In the genomic region with DNA sequence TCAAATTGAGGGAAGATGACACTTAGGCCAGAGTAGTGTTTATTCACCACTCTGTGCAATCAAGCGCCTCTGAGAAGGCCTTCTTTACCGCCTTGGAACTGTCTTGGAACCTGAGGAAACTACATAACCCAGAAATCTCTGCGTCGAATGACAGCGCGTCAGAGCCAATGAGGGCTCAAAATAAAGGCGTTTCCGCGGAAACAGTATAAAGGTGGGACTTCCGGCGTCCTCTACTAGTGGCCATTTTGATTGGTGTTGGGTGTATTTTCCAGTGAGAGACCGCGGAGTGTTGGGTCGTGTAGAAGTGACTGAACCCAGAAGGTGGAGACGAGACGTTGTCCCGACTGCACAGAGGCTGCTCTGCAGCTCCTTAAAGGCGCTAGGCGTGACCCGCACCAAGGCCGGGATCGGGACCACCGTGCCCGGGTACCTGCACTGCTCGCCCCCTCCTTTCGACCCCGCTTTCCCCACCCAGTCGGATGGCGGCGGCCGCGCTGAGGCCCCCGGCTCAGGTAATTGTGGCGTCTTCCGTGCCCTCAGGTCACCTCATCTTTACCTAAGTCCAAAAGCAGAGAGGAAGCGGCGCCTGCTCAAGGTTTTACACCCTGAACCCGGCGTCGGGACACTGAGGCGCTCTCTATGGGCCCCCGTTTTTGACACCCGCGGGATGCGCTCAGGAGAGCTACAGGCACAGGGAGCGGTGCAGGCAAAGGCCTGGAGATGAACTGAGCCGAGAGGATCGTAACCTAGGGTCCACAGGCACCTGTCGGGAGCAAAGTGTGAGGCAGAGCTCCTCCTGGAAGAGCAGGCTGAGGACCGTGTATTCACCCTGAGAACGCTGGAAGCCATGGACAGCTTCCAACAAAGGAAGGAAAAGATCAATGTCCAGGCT, we compare ENCODE assay signal across 1 cellular context.
TF ChIP-seq lines count a peak whose summit lies in the region.

A gene (plus strand): TSS at position 236 of the 892 bp plus-strand sequence. CDS start 244 bp downstream, at position 480.

TF ChIP-seq in HepG2, 621 proteins besides CTCF, POLR2A, EP300 and RAD21 (continued from another document):
- TF ChIP-seq RFX1 (IDR thresholded peaks at IDR 0.05) (peak; percentile 9; the same call in 1 of the 2 replicates), ZNF781 (CRISPR knock-in tag; IDR thresholded peaks at IDR 0.05; ENCODE audit: borderline replicate concordance, not compliant biosample characterization) (peak; percentile 67), CHD4 (IDR thresholded peaks at IDR 0.05; ENCODE audit: borderline replicate concordance, low read length) (no peak), ZNF607 (CRISPR knock-in tag; IDR thresholded peaks at IDR 0.05; ENCODE audit: borderline replicate concordance) (peak; percentile 71; the same call in 1 of the 2 replicates), FOXJ3 (CRISPR knock-in tag; IDR thresholded peaks at IDR 0.05; ENCODE audit: borderline replicate concordance) (0 out of 2 replicates have a peak, but pooled peaks have one; percentile 53), POLR2G (IDR thresholded peaks at IDR 0.05; ENCODE audit: low read depth, low read length) (peak; percentile 83), STAT5B (CRISPR knock-in tag; IDR thresholded peaks at IDR 0.05) (no peak), KDM2A (CRISPR knock-in tag; IDR thresholded peaks at IDR 0.05; ENCODE audit: borderline replicate concordance, low read depth) (peak; percentile 93; the same call in 1 of the 2 replicates), ZNF709 (CRISPR knock-in tag; IDR thresholded peaks at IDR 0.05) (0 out of 2 replicates have a peak, but pooled peaks have one; percentile 59), AGO2 (optimal IDR thresholded peaks at IDR 0.05; ENCODE audit: low read depth, low read length) (peak; percentile 86), GATAD1 (CRISPR knock-in tag; IDR thresholded peaks at IDR 0.05) (peak; percentile 70), EZH2 (conservative IDR thresholded peaks at IDR 0.05; ENCODE audit: low read depth, low read length) (no peak), FOSL1 (CRISPR knock-in tag; IDR thresholded peaks at IDR 0.05; ENCODE audit: borderline replicate concordance) (0 out of 2 replicates have a peak, but pooled peaks have one; percentile 31), CAMTA2 (CRISPR knock-in tag; IDR thresholded peaks at IDR 0.05; ENCODE audit: borderline replicate concordance) (no peak), AGO1 (IDR thresholded peaks at IDR 0.05; ENCODE audit: low read depth, low read length, poor library complexity, severe bottlenecking) (peak; percentile 64), PHF20 (CRISPR knock-in tag; IDR thresholded peaks at IDR 0.05) (peak; percentile 71), ZNF337 (CRISPR knock-in tag; IDR thresholded peaks at IDR 0.05; ENCODE audit: borderline replicate concordance, low read depth) (0 out of 2 replicates have a peak, but pooled peaks have one; percentile 34), CREB1 (IDR thresholded peaks at IDR 0.05) (peak; percentile 72), CREB1 (CRISPR knock-in tag; IDR thresholded peaks at IDR 0.05) (peak; percentile 90), SNAI1 (CRISPR knock-in tag; IDR thresholded peaks at IDR 0.05; ENCODE audit: borderline replicate concordance) (peak; percentile 31; the same call in 1 of the 2 replicates), ZNF350 (CRISPR knock-in tag; IDR thresholded peaks at IDR 0.05; ENCODE audit: borderline replicate concordance, low read depth) (peak; percentile 81), MED13 (CRISPR knock-in tag; IDR thresholded peaks at IDR 0.05) (peak; percentile 37; the same call in 1 of the 2 replicates), SMAD3 (CRISPR knock-in tag; IDR thresholded peaks at IDR 0.05) (0 out of 2 replicates have a peak, but pooled peaks have one; percentile 14), ZNF775 (CRISPR knock-in tag; IDR thresholded peaks at IDR 0.05; ENCODE audit: borderline replicate concordance) (no peak), MAF1 (CRISPR knock-in tag; IDR thresholded peaks at IDR 0.05; ENCODE audit: borderline replicate concordance) (0 out of 2 replicates have a peak, but pooled peaks have one; percentile 53), ZNF773 (CRISPR knock-in tag; IDR thresholded peaks at IDR 0.05; ENCODE audit: borderline replicate concordance) (0 out of 2 replicates have a peak, but pooled peaks have one; percentile 49)
- TF ChIP-seq, protein P1, sequence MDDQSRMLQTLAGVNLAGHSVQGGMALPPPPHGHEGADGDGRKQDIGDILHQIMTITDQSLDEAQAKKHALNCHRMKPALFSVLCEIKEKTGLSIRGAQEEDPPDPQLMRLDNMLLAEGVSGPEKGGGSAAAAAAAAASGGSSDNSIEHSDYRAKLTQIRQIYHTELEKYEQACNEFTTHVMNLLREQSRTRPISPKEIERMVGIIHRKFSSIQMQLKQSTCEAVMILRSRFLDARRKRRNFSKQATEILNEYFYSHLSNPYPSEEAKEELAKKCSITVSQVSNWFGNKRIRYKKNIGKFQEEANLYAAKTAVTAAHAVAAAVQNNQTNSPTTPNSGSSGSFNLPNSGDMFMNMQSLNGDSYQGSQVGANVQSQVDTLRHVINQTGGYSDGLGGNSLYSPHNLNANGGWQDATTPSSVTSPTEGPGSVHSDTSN (CRISPR knock-in tag; IDR thresholded peaks at IDR 0.05; ENCODE audit: borderline replicate concordance), result 0 out of 2 replicates have a peak, but pooled peaks have one; percentile 61
- TF ChIP-seq, protein P2, sequence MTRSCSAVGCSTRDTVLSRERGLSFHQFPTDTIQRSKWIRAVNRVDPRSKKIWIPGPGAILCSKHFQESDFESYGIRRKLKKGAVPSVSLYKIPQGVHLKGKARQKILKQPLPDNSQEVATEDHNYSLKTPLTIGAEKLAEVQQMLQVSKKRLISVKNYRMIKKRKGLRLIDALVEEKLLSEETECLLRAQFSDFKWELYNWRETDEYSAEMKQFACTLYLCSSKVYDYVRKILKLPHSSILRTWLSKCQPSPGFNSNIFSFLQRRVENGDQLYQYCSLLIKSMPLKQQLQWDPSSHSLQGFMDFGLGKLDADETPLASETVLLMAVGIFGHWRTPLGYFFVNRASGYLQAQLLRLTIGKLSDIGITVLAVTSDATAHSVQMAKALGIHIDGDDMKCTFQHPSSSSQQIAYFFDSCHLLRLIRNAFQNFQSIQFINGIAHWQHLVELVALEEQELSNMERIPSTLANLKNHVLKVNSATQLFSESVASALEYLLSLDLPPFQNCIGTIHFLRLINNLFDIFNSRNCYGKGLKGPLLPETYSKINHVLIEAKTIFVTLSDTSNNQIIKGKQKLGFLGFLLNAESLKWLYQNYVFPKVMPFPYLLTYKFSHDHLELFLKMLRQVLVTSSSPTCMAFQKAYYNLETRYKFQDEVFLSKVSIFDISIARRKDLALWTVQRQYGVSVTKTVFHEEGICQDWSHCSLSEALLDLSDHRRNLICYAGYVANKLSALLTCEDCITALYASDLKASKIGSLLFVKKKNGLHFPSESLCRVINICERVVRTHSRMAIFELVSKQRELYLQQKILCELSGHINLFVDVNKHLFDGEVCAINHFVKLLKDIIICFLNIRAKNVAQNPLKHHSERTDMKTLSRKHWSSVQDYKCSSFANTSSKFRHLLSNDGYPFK (CRISPR knock-in tag; IDR thresholded peaks at IDR 0.05; ENCODE audit: borderline replicate concordance), result peak; percentile 76
- TF ChIP-seq, protein P3, sequence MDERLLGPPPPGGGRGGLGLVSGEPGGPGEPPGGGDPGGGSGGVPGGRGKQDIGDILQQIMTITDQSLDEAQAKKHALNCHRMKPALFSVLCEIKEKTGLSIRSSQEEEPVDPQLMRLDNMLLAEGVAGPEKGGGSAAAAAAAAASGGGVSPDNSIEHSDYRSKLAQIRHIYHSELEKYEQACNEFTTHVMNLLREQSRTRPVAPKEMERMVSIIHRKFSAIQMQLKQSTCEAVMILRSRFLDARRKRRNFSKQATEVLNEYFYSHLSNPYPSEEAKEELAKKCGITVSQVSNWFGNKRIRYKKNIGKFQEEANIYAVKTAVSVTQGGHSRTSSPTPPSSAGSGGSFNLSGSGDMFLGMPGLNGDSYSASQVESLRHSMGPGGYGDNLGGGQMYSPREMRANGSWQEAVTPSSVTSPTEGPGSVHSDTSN (CRISPR knock-in tag; IDR thresholded peaks at IDR 0.05), result peak; percentile 95
- TF ChIP-seq, protein P4, sequence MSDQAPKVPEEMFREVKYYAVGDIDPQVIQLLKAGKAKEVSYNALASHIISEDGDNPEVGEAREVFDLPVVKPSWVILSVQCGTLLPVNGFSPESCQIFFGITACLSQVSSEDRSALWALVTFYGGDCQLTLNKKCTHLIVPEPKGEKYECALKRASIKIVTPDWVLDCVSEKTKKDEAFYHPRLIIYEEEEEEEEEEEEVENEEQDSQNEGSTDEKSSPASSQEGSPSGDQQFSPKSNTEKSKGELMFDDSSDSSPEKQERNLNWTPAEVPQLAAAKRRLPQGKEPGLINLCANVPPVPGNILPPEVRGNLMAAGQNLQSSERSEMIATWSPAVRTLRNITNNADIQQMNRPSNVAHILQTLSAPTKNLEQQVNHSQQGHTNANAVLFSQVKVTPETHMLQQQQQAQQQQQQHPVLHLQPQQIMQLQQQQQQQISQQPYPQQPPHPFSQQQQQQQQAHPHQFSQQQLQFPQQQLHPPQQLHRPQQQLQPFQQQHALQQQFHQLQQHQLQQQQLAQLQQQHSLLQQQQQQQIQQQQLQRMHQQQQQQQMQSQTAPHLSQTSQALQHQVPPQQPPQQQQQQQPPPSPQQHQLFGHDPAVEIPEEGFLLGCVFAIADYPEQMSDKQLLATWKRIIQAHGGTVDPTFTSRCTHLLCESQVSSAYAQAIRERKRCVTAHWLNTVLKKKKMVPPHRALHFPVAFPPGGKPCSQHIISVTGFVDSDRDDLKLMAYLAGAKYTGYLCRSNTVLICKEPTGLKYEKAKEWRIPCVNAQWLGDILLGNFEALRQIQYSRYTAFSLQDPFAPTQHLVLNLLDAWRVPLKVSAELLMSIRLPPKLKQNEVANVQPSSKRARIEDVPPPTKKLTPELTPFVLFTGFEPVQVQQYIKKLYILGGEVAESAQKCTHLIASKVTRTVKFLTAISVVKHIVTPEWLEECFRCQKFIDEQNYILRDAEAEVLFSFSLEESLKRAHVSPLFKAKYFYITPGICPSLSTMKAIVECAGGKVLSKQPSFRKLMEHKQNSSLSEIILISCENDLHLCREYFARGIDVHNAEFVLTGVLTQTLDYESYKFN (CRISPR knock-in tag; conservative IDR thresholded peaks at IDR 0.05), result no peak
